1 cellular context compared by ENCODE assay signal in the genomic region with DNA sequence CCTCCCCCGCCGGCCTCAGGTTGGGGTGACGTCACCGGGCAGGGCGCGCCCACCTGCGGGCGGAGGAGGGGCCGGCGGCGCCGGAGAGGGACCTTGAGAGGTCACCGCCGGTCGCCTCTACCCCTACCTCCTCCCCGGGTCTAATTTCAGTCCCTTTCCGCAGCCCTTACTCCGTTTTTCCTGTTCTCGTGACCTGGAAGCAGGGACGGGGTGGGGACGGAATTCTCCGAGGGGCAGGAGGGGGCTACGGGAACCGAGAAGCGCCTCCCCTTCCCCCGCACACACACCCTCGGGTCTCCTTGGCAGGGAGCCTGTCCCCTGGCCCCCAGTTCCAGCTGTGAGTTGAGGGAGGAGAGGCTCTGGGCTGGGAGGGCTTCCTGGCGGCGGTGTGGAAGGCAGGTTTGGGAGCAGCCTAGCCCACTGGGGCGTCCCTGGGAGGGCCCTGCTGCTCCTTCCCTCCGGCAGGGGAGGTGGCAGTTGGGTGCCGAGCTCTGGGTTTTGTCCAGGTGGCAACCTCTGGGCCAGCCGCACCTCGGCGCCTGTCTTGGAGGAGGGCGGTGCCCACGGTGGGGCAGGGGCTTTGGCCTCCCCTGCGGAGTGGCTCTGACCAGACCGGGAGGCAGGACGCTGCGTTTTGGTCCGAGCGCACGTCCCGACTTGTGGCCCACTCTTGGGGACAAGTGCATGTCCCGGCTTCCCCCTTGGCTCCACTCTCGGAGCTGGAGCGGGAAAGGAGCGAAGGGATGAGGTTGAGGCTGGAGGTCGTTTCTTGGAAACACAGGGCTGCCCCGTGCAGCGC.
TF ChIP-seq lines count a peak whose summit lies in the region.

No MANE protein-coding gene starts in this region.

TF ChIP-seq in HEK293, 187 proteins besides CTCF, POLR2A, EP300 and RAD21 (continued from another document and continues in another):
- TF ChIP-seq, protein P1, sequence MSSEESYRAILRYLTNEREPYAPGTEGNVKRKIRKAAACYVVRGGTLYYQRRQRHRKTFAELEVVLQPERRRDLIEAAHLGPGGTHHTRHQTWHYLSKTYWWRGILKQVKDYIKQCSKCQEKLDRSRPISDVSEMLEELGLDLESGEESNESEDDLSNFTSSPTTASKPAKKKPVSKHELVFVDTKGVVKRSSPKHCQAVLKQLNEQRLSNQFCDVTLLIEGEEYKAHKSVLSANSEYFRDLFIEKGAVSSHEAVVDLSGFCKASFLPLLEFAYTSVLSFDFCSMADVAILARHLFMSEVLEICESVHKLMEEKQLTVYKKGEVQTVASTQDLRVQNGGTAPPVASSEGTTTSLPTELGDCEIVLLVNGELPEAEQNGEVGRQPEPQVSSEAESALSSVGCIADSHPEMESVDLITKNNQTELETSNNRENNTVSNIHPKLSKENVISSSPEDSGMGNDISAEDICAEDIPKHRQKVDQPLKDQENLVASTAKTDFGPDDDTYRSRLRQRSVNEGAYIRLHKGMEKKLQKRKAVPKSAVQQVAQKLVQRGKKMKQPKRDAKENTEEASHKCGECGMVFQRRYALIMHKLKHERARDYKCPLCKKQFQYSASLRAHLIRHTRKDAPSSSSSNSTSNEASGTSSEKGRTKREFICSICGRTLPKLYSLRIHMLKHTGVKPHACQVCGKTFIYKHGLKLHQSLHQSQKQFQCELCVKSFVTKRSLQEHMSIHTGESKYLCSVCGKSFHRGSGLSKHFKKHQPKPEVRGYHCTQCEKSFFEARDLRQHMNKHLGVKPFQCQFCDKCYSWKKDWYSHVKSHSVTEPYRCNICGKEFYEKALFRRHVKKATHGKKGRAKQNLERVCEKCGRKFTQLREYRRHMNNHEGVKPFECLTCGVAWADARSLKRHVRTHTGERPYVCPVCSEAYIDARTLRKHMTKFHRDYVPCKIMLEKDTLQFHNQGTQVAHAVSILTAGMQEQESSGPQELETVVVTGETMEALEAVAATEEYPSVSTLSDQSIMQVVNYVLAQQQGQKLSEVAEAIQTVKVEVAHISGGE (tag by site-specific recombination; conservative IDR thresholded peaks at IDR 0.05; ENCODE audit: low read depth) = no peak
- peak; percentile 59; the same call in 1 of the 2 replicates for TF ChIP-seq ZNF391 (tag by site-specific recombination; IDR thresholded peaks at IDR 0.05; ENCODE audit: borderline replicate concordance, low read depth)
- TF ChIP-seq, protein P2, sequence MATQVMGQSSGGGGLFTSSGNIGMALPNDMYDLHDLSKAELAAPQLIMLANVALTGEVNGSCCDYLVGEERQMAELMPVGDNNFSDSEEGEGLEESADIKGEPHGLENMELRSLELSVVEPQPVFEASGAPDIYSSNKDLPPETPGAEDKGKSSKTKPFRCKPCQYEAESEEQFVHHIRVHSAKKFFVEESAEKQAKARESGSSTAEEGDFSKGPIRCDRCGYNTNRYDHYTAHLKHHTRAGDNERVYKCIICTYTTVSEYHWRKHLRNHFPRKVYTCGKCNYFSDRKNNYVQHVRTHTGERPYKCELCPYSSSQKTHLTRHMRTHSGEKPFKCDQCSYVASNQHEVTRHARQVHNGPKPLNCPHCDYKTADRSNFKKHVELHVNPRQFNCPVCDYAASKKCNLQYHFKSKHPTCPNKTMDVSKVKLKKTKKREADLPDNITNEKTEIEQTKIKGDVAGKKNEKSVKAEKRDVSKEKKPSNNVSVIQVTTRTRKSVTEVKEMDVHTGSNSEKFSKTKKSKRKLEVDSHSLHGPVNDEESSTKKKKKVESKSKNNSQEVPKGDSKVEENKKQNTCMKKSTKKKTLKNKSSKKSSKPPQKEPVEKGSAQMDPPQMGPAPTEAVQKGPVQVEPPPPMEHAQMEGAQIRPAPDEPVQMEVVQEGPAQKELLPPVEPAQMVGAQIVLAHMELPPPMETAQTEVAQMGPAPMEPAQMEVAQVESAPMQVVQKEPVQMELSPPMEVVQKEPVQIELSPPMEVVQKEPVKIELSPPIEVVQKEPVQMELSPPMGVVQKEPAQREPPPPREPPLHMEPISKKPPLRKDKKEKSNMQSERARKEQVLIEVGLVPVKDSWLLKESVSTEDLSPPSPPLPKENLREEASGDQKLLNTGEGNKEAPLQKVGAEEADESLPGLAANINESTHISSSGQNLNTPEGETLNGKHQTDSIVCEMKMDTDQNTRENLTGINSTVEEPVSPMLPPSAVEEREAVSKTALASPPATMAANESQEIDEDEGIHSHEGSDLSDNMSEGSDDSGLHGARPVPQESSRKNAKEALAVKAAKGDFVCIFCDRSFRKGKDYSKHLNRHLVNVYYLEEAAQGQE (tag by site-specific recombination; IDR thresholded peaks at IDR 0.05) = no peak
- TF ChIP-seq, protein P3, sequence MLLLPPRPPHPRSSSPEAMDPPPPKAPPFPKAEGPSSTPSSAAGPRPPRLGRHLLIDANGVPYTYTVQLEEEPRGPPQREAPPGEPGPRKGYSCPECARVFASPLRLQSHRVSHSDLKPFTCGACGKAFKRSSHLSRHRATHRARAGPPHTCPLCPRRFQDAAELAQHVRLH (tag by site-specific recombination; IDR thresholded peaks at IDR 0.05) = peak; percentile 25; the same call in 1 of the 2 replicates
- TF ChIP-seq, protein P4, sequence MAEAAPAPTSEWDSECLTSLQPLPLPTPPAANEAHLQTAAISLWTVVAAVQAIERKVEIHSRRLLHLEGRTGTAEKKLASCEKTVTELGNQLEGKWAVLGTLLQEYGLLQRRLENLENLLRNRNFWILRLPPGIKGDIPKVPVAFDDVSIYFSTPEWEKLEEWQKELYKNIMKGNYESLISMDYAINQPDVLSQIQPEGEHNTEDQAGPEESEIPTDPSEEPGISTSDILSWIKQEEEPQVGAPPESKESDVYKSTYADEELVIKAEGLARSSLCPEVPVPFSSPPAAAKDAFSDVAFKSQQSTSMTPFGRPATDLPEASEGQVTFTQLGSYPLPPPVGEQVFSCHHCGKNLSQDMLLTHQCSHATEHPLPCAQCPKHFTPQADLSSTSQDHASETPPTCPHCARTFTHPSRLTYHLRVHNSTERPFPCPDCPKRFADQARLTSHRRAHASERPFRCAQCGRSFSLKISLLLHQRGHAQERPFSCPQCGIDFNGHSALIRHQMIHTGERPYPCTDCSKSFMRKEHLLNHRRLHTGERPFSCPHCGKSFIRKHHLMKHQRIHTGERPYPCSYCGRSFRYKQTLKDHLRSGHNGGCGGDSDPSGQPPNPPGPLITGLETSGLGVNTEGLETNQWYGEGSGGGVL (tag by site-specific recombination; IDR thresholded peaks at IDR 0.05) = peak; percentile 95
- TF ChIP-seq SCRT2 (tag by site-specific recombination; IDR thresholded peaks at IDR 0.05) = no peak
- TF ChIP-seq, protein P5, sequence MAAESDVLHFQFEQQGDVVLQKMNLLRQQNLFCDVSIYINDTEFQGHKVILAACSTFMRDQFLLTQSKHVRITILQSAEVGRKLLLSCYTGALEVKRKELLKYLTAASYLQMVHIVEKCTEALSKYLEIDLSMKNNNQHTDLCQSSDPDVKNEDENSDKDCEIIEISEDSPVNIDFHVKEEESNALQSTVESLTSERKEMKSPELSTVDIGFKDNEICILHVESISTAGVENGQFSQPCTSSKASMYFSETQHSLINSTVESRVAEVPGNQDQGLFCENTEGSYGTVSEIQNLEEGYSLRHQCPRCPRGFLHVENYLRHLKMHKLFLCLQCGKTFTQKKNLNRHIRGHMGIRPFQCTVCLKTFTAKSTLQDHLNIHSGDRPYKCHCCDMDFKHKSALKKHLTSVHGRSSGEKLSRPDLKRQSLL (tag by site-specific recombination; IDR thresholded peaks at IDR 0.05) = no peak
- TF ChIP-seq KLF7 (tag by site-specific recombination; IDR thresholded peaks at IDR 0.05; ENCODE audit: borderline replicate concordance) = 0 out of 2 replicates have a peak, but pooled peaks have one; percentile 20
- TF ChIP-seq ZEB2 (tag by site-specific recombination; IDR thresholded peaks at IDR 0.05) = peak; percentile 65
- no peak for TF ChIP-seq ZNF423 (tag by site-specific recombination; IDR thresholded peaks at IDR 0.05)
- TF ChIP-seq ZNF558 (tag by site-specific recombination; IDR thresholded peaks at IDR 0.05) = no peak
- TF ChIP-seq ZNF114 (tag by site-specific recombination; IDR thresholded peaks at IDR 0.05) = no peak
- peak; percentile 28; the same call in 1 of the 2 replicates for TF ChIP-seq ZNF24 (tag by site-specific recombination; IDR thresholded peaks at IDR 0.05)
- TF ChIP-seq SP3 (tag by site-specific recombination; IDR thresholded peaks at IDR 0.05) = peak; percentile 70
- no peak for TF ChIP-seq ZNF19 (tag by site-specific recombination; IDR thresholded peaks at IDR 0.05; ENCODE audit: low read depth)
- TF ChIP-seq ZNF311 (tag by site-specific recombination; IDR thresholded peaks at IDR 0.05; ENCODE audit: borderline replicate concordance) = no peak
- peak; percentile 87 for TF ChIP-seq KLF1 (tag by site-specific recombination; IDR thresholded peaks at IDR 0.05)
- no peak for TF ChIP-seq ZSCAN16 (tag by site-specific recombination; IDR thresholded peaks at IDR 0.05)
- no peak for TF ChIP-seq ZNF544 (tag by site-specific recombination; IDR thresholded peaks at IDR 0.05)
- TF ChIP-seq, protein P6, sequence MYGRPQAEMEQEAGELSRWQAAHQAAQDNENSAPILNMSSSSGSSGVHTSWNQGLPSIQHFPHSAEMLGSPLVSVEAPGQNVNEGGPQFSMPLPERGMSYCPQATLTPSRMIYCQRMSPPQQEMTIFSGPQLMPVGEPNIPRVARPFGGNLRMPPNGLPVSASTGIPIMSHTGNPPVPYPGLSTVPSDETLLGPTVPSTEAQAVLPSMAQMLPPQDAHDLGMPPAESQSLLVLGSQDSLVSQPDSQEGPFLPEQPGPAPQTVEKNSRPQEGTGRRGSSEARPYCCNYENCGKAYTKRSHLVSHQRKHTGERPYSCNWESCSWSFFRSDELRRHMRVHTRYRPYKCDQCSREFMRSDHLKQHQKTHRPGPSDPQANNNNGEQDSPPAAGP (tag by site-specific recombination; IDR thresholded peaks at IDR 0.05) = peak; percentile 87
- no peak; the same call in 1 of the 2 replicates for TF ChIP-seq ZFP69B (tag by site-specific recombination; IDR thresholded peaks at IDR 0.05)
- TF ChIP-seq SCRT1 (tag by site-specific recombination; IDR thresholded peaks at IDR 0.05; ENCODE audit: borderline replicate concordance) = no peak
- TF ChIP-seq ZNF596 (tag by site-specific recombination; IDR thresholded peaks at IDR 0.05) = no peak
- no peak for TF ChIP-seq ZNF571 (tag by site-specific recombination; IDR thresholded peaks at IDR 0.05)
- TF ChIP-seq, protein P7, sequence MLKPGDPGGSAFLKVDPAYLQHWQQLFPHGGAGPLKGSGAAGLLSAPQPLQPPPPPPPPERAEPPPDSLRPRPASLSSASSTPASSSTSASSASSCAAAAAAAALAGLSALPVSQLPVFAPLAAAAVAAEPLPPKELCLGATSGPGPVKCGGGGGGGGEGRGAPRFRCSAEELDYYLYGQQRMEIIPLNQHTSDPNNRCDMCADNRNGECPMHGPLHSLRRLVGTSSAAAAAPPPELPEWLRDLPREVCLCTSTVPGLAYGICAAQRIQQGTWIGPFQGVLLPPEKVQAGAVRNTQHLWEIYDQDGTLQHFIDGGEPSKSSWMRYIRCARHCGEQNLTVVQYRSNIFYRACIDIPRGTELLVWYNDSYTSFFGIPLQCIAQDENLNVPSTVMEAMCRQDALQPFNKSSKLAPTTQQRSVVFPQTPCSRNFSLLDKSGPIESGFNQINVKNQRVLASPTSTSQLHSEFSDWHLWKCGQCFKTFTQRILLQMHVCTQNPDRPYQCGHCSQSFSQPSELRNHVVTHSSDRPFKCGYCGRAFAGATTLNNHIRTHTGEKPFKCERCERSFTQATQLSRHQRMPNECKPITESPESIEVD (tag by site-specific recombination; IDR thresholded peaks at IDR 0.05) = no peak
- peak; percentile 25; the same call in 1 of the 2 replicates for TF ChIP-seq ZNF501 (tag by site-specific recombination; IDR thresholded peaks at IDR 0.05)
- no peak for TF ChIP-seq ZNF2 (tag by site-specific recombination; IDR thresholded peaks at IDR 0.05)
- no peak for TF ChIP-seq ZNF843 (tag by site-specific recombination; IDR thresholded peaks at IDR 0.05)
- no peak for TF ChIP-seq ZNF621 (tag by site-specific recombination; IDR thresholded peaks at IDR 0.05)
- no peak for TF ChIP-seq ZNF302 (tag by site-specific recombination; IDR thresholded peaks at IDR 0.05; ENCODE audit: low read depth)
- TF ChIP-seq ZNF623 (tag by site-specific recombination; IDR thresholded peaks at IDR 0.05) = no peak
- TF ChIP-seq ZNF776 (tag by site-specific recombination; IDR thresholded peaks at IDR 0.05; ENCODE audit: borderline replicate concordance) = no peak
- TF ChIP-seq KLF9 (tag by site-specific recombination; IDR thresholded peaks at IDR 0.05; ENCODE audit: low read depth) = peak; percentile 90
- TF ChIP-seq, protein P8, sequence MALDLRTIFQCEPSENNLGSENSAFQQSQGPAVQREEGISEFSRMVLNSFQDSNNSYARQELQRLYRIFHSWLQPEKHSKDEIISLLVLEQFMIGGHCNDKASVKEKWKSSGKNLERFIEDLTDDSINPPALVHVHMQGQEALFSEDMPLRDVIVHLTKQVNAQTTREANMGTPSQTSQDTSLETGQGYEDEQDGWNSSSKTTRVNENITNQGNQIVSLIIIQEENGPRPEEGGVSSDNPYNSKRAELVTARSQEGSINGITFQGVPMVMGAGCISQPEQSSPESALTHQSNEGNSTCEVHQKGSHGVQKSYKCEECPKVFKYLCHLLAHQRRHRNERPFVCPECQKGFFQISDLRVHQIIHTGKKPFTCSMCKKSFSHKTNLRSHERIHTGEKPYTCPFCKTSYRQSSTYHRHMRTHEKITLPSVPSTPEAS (tag by site-specific recombination; IDR thresholded peaks at IDR 0.05) = no peak
- TF ChIP-seq ZNF433 (tag by site-specific recombination; IDR thresholded peaks at IDR 0.05; ENCODE audit: low read depth) = no peak
- TF ChIP-seq ZNF777 (tag by site-specific recombination; IDR thresholded peaks at IDR 0.05; ENCODE audit: borderline replicate concordance) = no peak
- TF ChIP-seq SP2 (tag by site-specific recombination; IDR thresholded peaks at IDR 0.05) = peak; percentile 42
